8 cellular contexts compared by ENCODE assay signal in the genomic region with DNA sequence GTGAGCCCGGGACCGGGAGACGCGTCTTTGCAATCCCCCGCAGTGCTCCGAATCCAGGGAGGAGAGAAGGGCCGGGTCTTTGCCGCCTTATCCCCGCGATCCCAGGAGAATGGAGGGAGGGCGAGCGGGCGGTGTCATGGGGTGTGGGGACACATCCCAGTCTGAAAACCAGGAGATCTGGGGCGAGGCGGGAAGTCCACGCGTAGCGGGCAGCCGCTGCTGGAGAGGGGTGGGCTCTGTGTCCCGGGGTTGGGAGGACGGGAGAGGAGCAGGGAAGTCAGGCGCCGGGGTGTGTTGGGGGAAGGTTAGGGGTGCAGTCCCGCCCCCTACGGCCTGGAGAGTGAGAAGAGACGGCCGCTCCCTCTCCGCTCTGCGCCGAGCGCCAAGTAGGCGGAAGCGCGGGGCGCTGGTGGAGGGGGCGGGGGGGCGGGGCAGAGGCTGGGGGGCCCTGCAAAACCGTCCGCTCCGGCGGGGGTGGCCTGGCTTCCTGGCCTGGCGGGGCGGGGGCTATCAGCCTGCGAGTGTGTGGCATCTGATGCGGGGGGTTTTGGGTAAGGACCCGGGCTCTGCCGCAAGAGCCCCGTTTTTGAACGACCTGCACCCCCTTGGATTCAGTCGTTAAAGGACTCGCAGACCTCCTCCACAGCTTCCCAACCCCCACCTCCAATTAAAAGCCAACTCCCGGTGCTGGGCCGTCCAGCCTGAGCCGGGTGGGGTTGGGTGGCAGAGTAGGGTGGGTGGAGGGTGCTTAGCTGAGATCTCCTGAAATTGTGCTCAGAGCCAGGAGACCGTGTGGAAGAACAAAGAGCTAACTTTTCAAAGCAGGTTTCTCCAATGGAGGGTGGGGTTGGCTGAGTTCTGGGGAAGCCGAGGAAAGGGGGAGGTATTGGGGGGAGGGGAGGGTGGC. TPM values are rescaled to one million over a fixed set of nuclear protein-coding genes. Genes with fewer than 3 reads are reported as not detected.
DNase-seq lines count a peak whose midpoint lies in the region; ATAC-seq, FAIRE-seq and TF ChIP-seq lines count a peak whose summit lies in the region.

No MANE protein-coding gene starts in this region.

- no peaks in the 10 kb centered on the region for H3K9me3 Mint-ChIP-seq in activated naive CD4-positive, alpha-beta T cell treated with anti-CD3 and anti-CD28 coated beads, Interleukin-2, amount 10 ng/mL, durations not matched to agents 7 days and 5 days
- H3K9me3 Mint-ChIP-seq in glutamatergic neuron (ENCODE audit: unreplicated experiment) = peaks cover 23% of the 10 kb centered on the region

- intact Hi-C loops in pancreas (cut with DNase I) = no loop called here

- H3K36me3 ChIP-seq in SJCRH30 (no peaks in the 10 kb centered on the region), pancreas (no peaks in the 10 kb centered on the region), urinary bladder (ENCODE audit: insufficient read depth) (no peaks in the 10 kb centered on the region)

- DNase-seq in EL (peak; percentile 81), SJCRH30 (peak; percentile 73 to 77), glutamatergic neuron (peak; percentile 65), pancreas (peak; percentile 64 to 89 (median 80))
- peak; percentile 87 for DNase-seq in activated naive CD4-positive, alpha-beta T cell treated with anti-CD3 and anti-CD28 coated beads, Interleukin-2, amount 10 ng/mL, durations not matched to agents 7 days and 5 days

- FAIRE-seq in pancreas (lab: Jason Lieb, UNC) = no peak

- H3K4me3 Mint-ChIP-seq in activated naive CD4-positive, alpha-beta T cell treated with anti-CD3 and anti-CD28 coated beads, Interleukin-2, amount 10 ng/mL, durations not matched to agents 7 days and 5 days = peak overlapping the region; percentile 98
- H3K4me3 Mint-ChIP-seq in glutamatergic neuron (ENCODE audit: unreplicated experiment) = peak overlapping the region; percentile 97

- TF ChIP-seq CTCF in glutamatergic neuron (IDR thresholded peaks at IDR 0.05; ENCODE audit: partially characterized antibody, unreplicated experiment) (no peak), pancreas (IDR thresholded peaks at IDR 0.05) (no peak)

- peak overlapping the region; percentile 96 for H3K27ac Mint-ChIP-seq in activated naive CD4-positive, alpha-beta T cell treated with anti-CD3 and anti-CD28 coated beads, Interleukin-2, amount 10 ng/mL, durations not matched to agents 7 days and 5 days
- H3K27ac Mint-ChIP-seq in glutamatergic neuron (ENCODE audit: unreplicated experiment) = peak overlapping the region; percentile 84

- ATAC-seq in HG03159 (IDR thresholded peaks at IDR 0.05; ENCODE audit: unreplicated experiment) (peak; percentile 28), pancreas (peak; percentile 35 to 66 (median 53)), GM19397 (IDR thresholded peaks at IDR 0.05; ENCODE audit: unreplicated experiment) (no peak)

- CTCF ChIA-PET in activated naive CD4-positive, alpha-beta T cell treated with anti-CD3 and anti-CD28 coated beads, Interleukin-2, amount 10 ng/mL, durations not matched to agents 7 days and 5 days (lab: Charles Lee) = interaction anchor here (0.6 to 5.4 kb wide), 21 partner anchors 11 to 294 kb away, joined by 3 to 35 read pairs (median 4); a partner anchor contains a TSS

- H3K27me3 ChIP-seq in SJCRH30 (no peaks in the 10 kb centered on the region), pancreas (no peaks in the 10 kb centered on the region)

- peaks cover 62% of the 10 kb centered on the region for H3K4me1 Mint-ChIP-seq in activated naive CD4-positive, alpha-beta T cell treated with anti-CD3 and anti-CD28 coated beads, Interleukin-2, amount 10 ng/mL, durations not matched to agents 7 days and 5 days
- H3K4me1 Mint-ChIP-seq in glutamatergic neuron (ENCODE audit: low read depth, unreplicated experiment) = peaks cover 18% of the 10 kb centered on the region

- no peaks in the 10 kb centered on the region for H3K9me3 ChIP-seq in SJCRH30 (replicated peaks)
- H3K9me3 ChIP-seq in pancreas = no peaks in the 10 kb centered on the region

- peaks cover 7% of the 10 kb centered on the region for H3K27me3 Mint-ChIP-seq in activated naive CD4-positive, alpha-beta T cell treated with anti-CD3 and anti-CD28 coated beads, Interleukin-2, amount 10 ng/mL, durations not matched to agents 7 days and 5 days
- peaks cover 26% of the 10 kb centered on the region for H3K27me3 Mint-ChIP-seq in glutamatergic neuron (ENCODE audit: unreplicated experiment)

- peaks cover 7% of the 10 kb centered on the region; the same call in 1 of the 2 replicates for H3K4me1 ChIP-seq in SJCRH30
- peaks cover 29 to 38% (median 34%) of the 10 kb centered on the region in 3 donors for H3K4me1 ChIP-seq in pancreas
- peaks cover 2% of the 10 kb centered on the region for H3K4me1 ChIP-seq in urinary bladder (ENCODE audit: insufficient read depth)

- WGBS in pancreas, 2 donors = 0% methylated on average over 38 to 56 of the region's 56 CpGs
- WGBS in urinary bladder = under 1% methylated on average over 54 of the region's 56 CpGs

- H3K27ac ChIP-seq in SJCRH30 = peak overlapping the region; percentile 56
- H3K27ac ChIP-seq in pancreas = peak overlapping the region; percentile 91 to 92 (median 91)
- peak overlapping the region; percentile 94 for H3K27ac ChIP-seq in urinary bladder (ENCODE audit: low read depth)

- peaks cover 22% of the 10 kb centered on the region for H3K36me3 Mint-ChIP-seq in activated naive CD4-positive, alpha-beta T cell treated with anti-CD3 and anti-CD28 coated beads, Interleukin-2, amount 10 ng/mL, durations not matched to agents 7 days and 5 days
- H3K36me3 Mint-ChIP-seq in glutamatergic neuron (ENCODE audit: unreplicated experiment) = no peaks in the 10 kb centered on the region

- peak overlapping the region; percentile 86 for H3K4me3 ChIP-seq in SJCRH30
- H3K4me3 ChIP-seq in pancreas = peak overlapping the region; percentile 91 to 95 (median 94)
- peak overlapping the region; percentile 95 for H3K4me3 ChIP-seq in urinary bladder (ENCODE audit: low read depth, low read length)

RNA-seq across cellular contexts. Expression of a gene that starts 0.7 kb away (rescaled TPM):
- 36.7 and 38.8 TPM in 2 replicates for total RNA-seq in SJCRH30 (2014; rRNA removed; shearing (Covaris generic))
- total RNA-seq in glutamatergic neuron (ENCODE audit: unreplicated experiment) (66.6 TPM), pancreas (10 to 100 TPM; 48.2 to 98.6 (median 60.9) TPM), urinary bladder (69.4 TPM)
- polyA plus RNA-seq in pancreas (10 to 100 TPM; 35.7 to 36.0 TPM), urinary bladder (50.3 TPM)

RNA-seq across cellular contexts. Expression of a gene that starts 17.0 kb away (rescaled TPM):
- 2,556 and 2,769 TPM in 2 replicates for total RNA-seq in SJCRH30 (2014; rRNA removed; shearing (Covaris generic))
- total RNA-seq in glutamatergic neuron (ENCODE audit: unreplicated experiment) (850 TPM), pancreas (100 to 1,000 TPM; 569 to 994 (median 828) TPM), urinary bladder (2,179 TPM)
- polyA plus RNA-seq in pancreas (1,000 to 10,000 TPM; 1,404 to 1,507 TPM), urinary bladder (2,357 TPM)

RNA-seq across cellular contexts. Expression of a gene that starts 45.4 kb away (rescaled TPM):
- 10.6 and 12.3 TPM in 2 replicates for total RNA-seq in SJCRH30 (2014; rRNA removed; shearing (Covaris generic))
- total RNA-seq in glutamatergic neuron (ENCODE audit: unreplicated experiment) (13.0 TPM), pancreas (10 to 100 TPM in 1 of 6 donors, 1 to 10 TPM in 5; 7.5 to 11.4 (median 8.0) TPM), urinary bladder (11.8 TPM)
- polyA plus RNA-seq in pancreas (10 to 100 TPM; 19.4 to 24.0 TPM), urinary bladder (18.9 TPM)
